In the genomic region with DNA sequence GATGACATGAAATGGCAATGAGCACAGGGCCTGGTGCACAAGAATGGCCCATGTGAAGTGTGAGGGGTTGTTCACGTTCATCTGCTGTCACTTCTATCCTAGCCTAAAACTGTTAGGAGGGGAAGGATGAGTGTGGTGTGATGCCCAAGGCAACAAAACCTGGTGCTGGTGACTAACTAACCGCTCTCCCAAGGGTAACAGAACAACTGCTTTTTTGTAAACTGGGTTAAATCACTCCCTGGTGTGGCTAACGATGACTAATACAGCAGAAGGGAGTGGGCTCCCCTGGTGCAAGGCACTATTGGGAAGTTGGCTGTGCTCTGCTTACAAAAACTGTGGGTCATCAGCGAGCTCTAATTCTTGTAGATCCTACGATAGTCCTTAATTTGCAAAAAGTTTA, we compare ENCODE assay signal across 9 cellular contexts.
DNase-seq lines count a peak whose midpoint lies in the region; ATAC-seq and TF ChIP-seq lines count a peak whose summit lies in the region.
"Had no signal": no experiment of that assay in that cellular context is flagged by ENCODE, and none has a peak within 500 bp of the region (broad histone marks: within the 10 kb centered on the region; RNA-seq: fewer than 3 reads in every experiment).

No MANE protein-coding gene starts in this region.

- no peak overlapping the region for H3K56ac ChIP-seq in mesendoderm (ENCODE audit: low read length)

- no peak overlapping the region for H3K23ac ChIP-seq in mesendoderm (ENCODE audit: low read length)

- intact Hi-C loops in colonic mucosa (cut with DNase I): no loop called here

- no peaks in the 10 kb centered on the region for H3K79me2 ChIP-seq in mesendoderm (ENCODE audit: control insufficient read depth, insufficient read depth, low read length)

- no peak overlapping the region for H3K27ac ChIP-seq in mesendoderm (ENCODE audit: low read depth, low read length)
- H3K27ac ChIP-seq in colonic mucosa: no peak overlapping the region
- H3K27ac ChIP-seq: SK-N-MC had no signal

- ATAC-seq in GM18502 (IDR thresholded peaks at IDR 0.05; ENCODE audit: poor library complexity, unreplicated experiment) (peak; percentile 52), HG02763 (IDR thresholded peaks at IDR 0.05; ENCODE audit: unreplicated experiment) (peak; percentile 44)

- H2AK5ac ChIP-seq in mesendoderm (ENCODE audit: low read length): no peak overlapping the region

- H2BK120ac ChIP-seq in mesendoderm (ENCODE audit: low read depth, low read length): no peak overlapping the region

- no peaks in the 10 kb centered on the region for H3K36me3 ChIP-seq in mesendoderm (ENCODE audit: control insufficient read depth, insufficient read depth, low read length)
- no peaks in the 10 kb centered on the region for H3K36me3 ChIP-seq in colonic mucosa

- no peak overlapping the region for H3K4me2 ChIP-seq in mesendoderm (ENCODE audit: low read length)

- no peak overlapping the region for H4K5ac ChIP-seq in mesendoderm (ENCODE audit: low read length)

- DNase-seq in SKM-1 (lab: John Stamatoyannopoulos, UW; ENCODE audit: unreplicated experiment): peak; percentile 78
- DNase-seq in mesendoderm: peak; percentile 3
- no peak for DNase-seq in NCI-H128 (lab: John Stamatoyannopoulos, UW; ENCODE audit: unreplicated experiment)
- no peak for DNase-seq in NCI-H2029 treated with DMSO at 0.1 percent for 48 hours (lab: John Stamatoyannopoulos, UW)
- DNase-seq in SK-N-DZ (ENCODE audit: low spot score): no peak
- DNase-seq in colonic mucosa: no peak

- H4K8ac ChIP-seq in mesendoderm (ENCODE audit: low read depth, low read length): no peak overlapping the region

- H3K4me1 ChIP-seq in mesendoderm (ENCODE audit: control insufficient read depth, low read depth, low read length): no peaks in the 10 kb centered on the region
- no peaks in the 10 kb centered on the region for H3K4me1 ChIP-seq in colonic mucosa

- WGBS in mesendoderm (ENCODE audit: extremely low coverage, insufficient coverage, low lambda C conversion rate): no CpG with 5 or more reads among the region's 5 CpGs

- no peaks in the 10 kb centered on the region for H3K9me3 ChIP-seq in colonic mucosa

- H3K4ac ChIP-seq in mesendoderm (ENCODE audit: low read depth, low read length): no peak overlapping the region

- H3K79me1 ChIP-seq in mesendoderm (ENCODE audit: low read length): no peaks in the 10 kb centered on the region

- no peak overlapping the region for H2BK5ac ChIP-seq in mesendoderm (ENCODE audit: low read length)

- H3K4me3 ChIP-seq in mesendoderm (ENCODE audit: low read length): no peak overlapping the region
- H3K4me3 ChIP-seq in colonic mucosa: no peak overlapping the region
- H3K4me3 ChIP-seq: SK-N-MC had no signal

- no peak for TF ChIP-seq CTCF in colonic mucosa (IDR thresholded peaks at IDR 0.05)

- no peak overlapping the region for H2BK15ac ChIP-seq in mesendoderm (replicated peaks; ENCODE audit: low read depth)

- H3K27me3 ChIP-seq in mesendoderm (ENCODE audit: insufficient read depth, low read length, poor library complexity) (no peaks in the 10 kb centered on the region), colonic mucosa (no peaks in the 10 kb centered on the region)

- no peak overlapping the region for H3K18ac ChIP-seq in mesendoderm (ENCODE audit: low read length)

- H3K9ac ChIP-seq in mesendoderm (ENCODE audit: low read length) (no peak overlapping the region), colonic mucosa (ENCODE audit: low read depth in 2 of 2, low read length in 2 of 2) (no peak overlapping the region)

Comparison
In these comparisons a context has a peak if more than half of its experiments do, and no peak if none do; other contexts are left out.
1. DNase-seq: peak in SKM-1 (single experiment) and mesendoderm (single experiment); none in NCI-H128 (single experiment), NCI-H2029 treated with DMSO at 0.1 percent for 48 hours (single experiment), SK-N-DZ (single experiment) and colonic mucosa (single experiment).